1 cellular context compared by ENCODE assay signal in genomic region chr1:86362807-86363206, GRCh38.
TF ChIP-seq lines count a peak whose summit lies in the region.

No MANE protein-coding gene starts in this region.

TF ChIP-seq in endothelial cell of umbilical vein, 7 proteins besides CTCF, POLR2A, EP300 and RAD21:
- TF ChIP-seq POLR2AphosphoS5 (IDR thresholded peaks at IDR 0.05; ENCODE audit: insufficient read depth, low read depth, low read length) (no peak), MYC (IDR thresholded peaks at IDR 0.05; ENCODE audit: low read depth, low read length) (no peak), FOS (IDR thresholded peaks at IDR 0.05; ENCODE audit: borderline replicate concordance, insufficient read depth, low read length) (no peak), EZH2 (IDR thresholded peaks at IDR 0.05; ENCODE audit: borderline replicate concordance, low read depth, low read length, severe bottlenecking) (no peak), GATA2 (IDR thresholded peaks at IDR 0.05; ENCODE audit: insufficient read depth, insufficient read length, low read depth, low read length) (no peak), MAX (IDR thresholded peaks at IDR 0.05; ENCODE audit: insufficient read depth, insufficient read length) (no peak), JUN (IDR thresholded peaks at IDR 0.05; ENCODE audit: borderline replicate concordance, insufficient read depth, insufficient read length, low read depth) (no peak)
